In genomic region chr5:102341918-102342317, GRCh38 we compare ENCODE assay signal across 19 cellular contexts. TPM values are rescaled to one million over a fixed set of nuclear protein-coding genes. Genes with fewer than 3 reads are reported as not detected.
DNase-seq lines count a peak whose midpoint lies in the region; ATAC-seq and TF ChIP-seq lines count a peak whose summit lies in the region.
"Had no signal": no experiment of that assay in that cellular context is flagged by ENCODE, and none has a peak within 500 bp of the region (broad histone marks: within the 10 kb centered on the region; RNA-seq: fewer than 3 reads in every experiment).

No MANE protein-coding gene starts in this region.

- TF ChIP-seq CTCF in MCF 10A (IDR thresholded peaks at IDR 0.05; ENCODE audit: unreplicated experiment), result no peak
- TF ChIP-seq CTCF in breast epithelium (IDR thresholded peaks at IDR 0.05), result no peak
- no peak for TF ChIP-seq CTCF in vagina (IDR thresholded peaks at IDR 0.05)

- H3K4me1 Mint-ChIP-seq in MCF 10A (ENCODE audit: insufficient read depth, unreplicated experiment), result no peaks in the 10 kb centered on the region
- H3K4me1 Mint-ChIP-seq: CD4-positive, CD25-positive, alpha-beta regulatory T cell; central memory CD8-positive, alpha-beta T cell; mesothelial cell of epicardium had no signal

- no peak overlapping the region for H3K27ac ChIP-seq in breast epithelium
- H3K27ac ChIP-seq in SJCRH30, result no peak overlapping the region
- H3K27ac ChIP-seq in vagina, result no peak overlapping the region
- H3K27ac ChIP-seq: adrenal gland, neutrophil, stomach, VCaP had no signal

- H3K36me3 ChIP-seq in breast epithelium, result no peaks in the 10 kb centered on the region
- H3K36me3 ChIP-seq in SJCRH30, result no peaks in the 10 kb centered on the region
- H3K36me3 ChIP-seq in vagina, result no peaks in the 10 kb centered on the region
- H3K36me3 ChIP-seq: adrenal gland, neutrophil, stomach had no signal

- H3K27me3 Mint-ChIP-seq in MCF 10A (ENCODE audit: insufficient read depth, unreplicated experiment), result no peaks in the 10 kb centered on the region
- H3K27me3 Mint-ChIP-seq: CD4-positive, CD25-positive, alpha-beta regulatory T cell had no signal

- TF ChIP-seq POLR2A in breast epithelium (IDR thresholded peaks at IDR 0.05), result no peak
- TF ChIP-seq POLR2A in vagina (IDR thresholded peaks at IDR 0.05), result no peak

- CTCF ChIA-PET in MCF 10A (lab: Yijun Ruan, JAX), result interaction anchor here (0.7 to 0.9 kb wide), 2 partner anchors 14 to 212 kb away, joined by 3 to 4 read pairs; no protein-coding TSS in a partner anchor

- H3K36me3 Mint-ChIP-seq in MCF 10A (ENCODE audit: insufficient read depth, unreplicated experiment), result no peaks in the 10 kb centered on the region
- H3K36me3 Mint-ChIP-seq: CD4-positive, CD25-positive, alpha-beta regulatory T cell; mesothelial cell of epicardium had no signal

- BruUV-seq in MCF 10A (replicated peaks; lab: Mats Ljungman, UMichigan), result no TSS peak

- no peak overlapping the region for H3K4me3 Mint-ChIP-seq in MCF 10A (ENCODE audit: unreplicated experiment)
- H3K4me3 Mint-ChIP-seq: CD4-positive, CD25-positive, alpha-beta regulatory T cell; central memory CD8-positive, alpha-beta T cell; mesothelial cell of epicardium had no signal

- intact Hi-C loops in MCF 10A (cut with micrococcal nuclease) (no loop called here), breast epithelium (cut with DNase I; ENCODE audit: low total_unique reads) (no loop called here), vagina (cut with DNase I) (no loop called here)

- H3K9me3 ChIP-seq in breast epithelium (no peaks in the 10 kb centered on the region), SJCRH30 (replicated peaks) (no peaks in the 10 kb centered on the region), vagina (no peaks in the 10 kb centered on the region)
- H3K9me3 ChIP-seq: adrenal gland, neutrophil had no signal

- no peak for ATAC-seq in GM18498 (IDR thresholded peaks at IDR 0.05; ENCODE audit: unreplicated experiment)
- no peak for ATAC-seq in HG03095 (IDR thresholded peaks at IDR 0.05; ENCODE audit: unreplicated experiment)
- no peak for ATAC-seq in GM19324 (IDR thresholded peaks at IDR 0.05; ENCODE audit: low FRiP score, unreplicated experiment)

- no peak overlapping the region for H3K27ac Mint-ChIP-seq in MCF 10A (ENCODE audit: low read depth, unreplicated experiment)
- H3K27ac Mint-ChIP-seq: CD4-positive, CD25-positive, alpha-beta regulatory T cell; mesothelial cell of epicardium had no signal

- H3K4me3 ChIP-seq in breast epithelium (no peak overlapping the region), SJCRH30 (no peak overlapping the region), vagina (no peak overlapping the region)
- H3K4me3 ChIP-seq: adrenal gland, stomach had no signal

- no peaks in the 10 kb centered on the region for H3K9me3 Mint-ChIP-seq in MCF 10A (ENCODE audit: unreplicated experiment)
- H3K9me3 Mint-ChIP-seq: central memory CD8-positive, alpha-beta T cell had no signal

- POLR2A ChIA-PET in MCF 10A (lab: Yijun Ruan, JAX), result no interaction called here

- H3K27me3 ChIP-seq in breast epithelium (no peaks in the 10 kb centered on the region), SJCRH30 (no peaks in the 10 kb centered on the region), vagina (no peaks in the 10 kb centered on the region)
- H3K27me3 ChIP-seq: adrenal gland, neutrophil, stomach had no signal

- H3K4me1 ChIP-seq in breast epithelium (no peaks in the 10 kb centered on the region), SJCRH30 (no peaks in the 10 kb centered on the region; the same call in 1 of the 2 replicates), vagina (no peaks in the 10 kb centered on the region)
- H3K4me1 ChIP-seq: adrenal gland, stomach had no signal

- DNase-seq in MCF 10A (ENCODE audit: unreplicated experiment) (peak; percentile 45), breast epithelium (ENCODE audit: low spot score in 2 of 2) (no peak), NCI-H2196 (lab: John Stamatoyannopoulos, UW; ENCODE audit: unreplicated experiment) (peak; percentile 41), SJCRH30 (peak; percentile 19 to 42), vagina (ENCODE audit: extremely low spot score in 2 of 2) (no peak)
- DNase-seq: activated CD8-positive, alpha-beta memory T cell treated with anti-CD3 and anti-CD28 coated beads for 24 hours; adrenal gland; CD4-positive, CD25-positive, alpha-beta regulatory T cell; Karpas-422; NCI-H510A treated with DMSO at 0.1 percent for 48 hours; stomach had no signal

RNA-seq across cellular contexts. Expression of gene SLCO4C1, which starts 45.8 kb away (rescaled TPM):
- total RNA-seq in MCF 10A (2022) (not detected in 2 replicates), breast epithelium (under 1 TPM in 2 of 3 donors, not detected in 1; 0.66 to 0.73 TPM), vagina (not detected)
- not detected in 2 replicates for total RNA-seq in SJCRH30 (2014; rRNA removed; shearing (Covaris generic))
- total RNA-seq: CD4-positive, CD25-positive, alpha-beta regulatory T cell; HT-29 had no signal

Comparison
In these comparisons a context has a peak if more than half of its experiments do, and no peak if none do; other contexts are left out.
1. DNase-seq: peak in MCF 10A (single experiment), NCI-H2196 (single experiment) and SJCRH30 (2 of 2); none in breast epithelium (0 of 2) and vagina (0 of 2).